In the genomic region with DNA sequence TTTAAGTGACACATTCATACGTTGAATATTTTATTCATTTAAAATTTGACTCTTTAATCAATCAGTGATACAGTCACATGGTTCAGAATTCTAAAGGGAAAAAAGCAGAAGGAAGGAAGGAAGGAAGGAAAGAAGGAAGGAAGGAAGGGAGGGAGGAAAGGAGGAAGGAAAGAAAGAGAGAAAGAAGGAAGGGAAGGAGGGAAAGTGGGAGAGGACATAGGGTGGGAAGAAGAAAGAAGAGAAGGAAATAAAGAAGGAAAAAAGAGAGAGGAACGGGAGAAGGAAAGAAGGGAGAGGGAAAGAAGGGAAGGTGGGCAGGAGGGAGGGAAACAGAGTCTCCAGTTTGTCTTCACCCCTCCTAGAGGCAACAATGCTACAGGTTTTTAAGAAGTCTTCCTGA, we compare ENCODE assay signal across 25 cellular contexts.
DNase-seq lines count a peak whose midpoint lies in the region; ATAC-seq and TF ChIP-seq lines count a peak whose summit lies in the region.
"Had no signal": no experiment of that assay in that cellular context is flagged by ENCODE, and none has a peak within 500 bp of the region (broad histone marks: within the 10 kb centered on the region; RNA-seq: fewer than 3 reads in every experiment).

No MANE protein-coding gene starts in this region.

- H3K79me2 ChIP-seq in GM23338 (replicated peaks; ENCODE audit: insufficient read depth) = no peaks in the 10 kb centered on the region

- DNase-seq in GM23338 (ENCODE audit: low spot score) = no peak
- no peak for DNase-seq in WTC11 (ENCODE audit: low spot score)
- DNase-seq in progenitor cell of endocrine pancreas (ENCODE audit: low spot score, unreplicated experiment) = no peak
- DNase-seq in NCI-H1105 (lab: John Stamatoyannopoulos, UW) = no peak
- no peak for DNase-seq in DMS114 treated with DMSO at 0.1 percent for 48 hours (lab: John Stamatoyannopoulos, UW; ENCODE audit: unreplicated experiment)
- DNase-seq in NCI-H526 (lab: John Stamatoyannopoulos, UW) = no peak
- no peak for DNase-seq in immature natural killer cell
- DNase-seq: AML-193; Caco-2; Calu3; CD4-positive, alpha-beta T cell; CD8-positive, alpha-beta T cell; DMS153; DMS53; DMS79; DND-41; EL; GDM1 had no signal

- H4K20me1 ChIP-seq in GM23338 (replicated peaks; ENCODE audit: insufficient read depth) = no peaks in the 10 kb centered on the region
- H4K20me1 ChIP-seq: BLaER1 treated with 17β-estradiol and CSF1 and Interleukin-3, amounts not matched to agents 10 nM and 100 nM had no signal

- H3K9me2 ChIP-seq in GM23338 (ENCODE audit: insufficient read depth) = no peaks in the 10 kb centered on the region

- no peaks in the 10 kb centered on the region for H3F3A ChIP-seq in GM23338 (replicated peaks; ENCODE audit: low read depth)

- H3K9me3 Mint-ChIP-seq in GM23338 = no peaks in the 10 kb centered on the region
- no peaks in the 10 kb centered on the region for H3K9me3 Mint-ChIP-seq in WTC11
- peaks cover 0 to 5% (median 0%) of the 10 kb centered on the region in 5 experiments for H3K9me3 Mint-ChIP-seq in brain
- no peaks in the 10 kb centered on the region for H3K9me3 Mint-ChIP-seq in progenitor cell of endocrine pancreas (ENCODE audit: low read depth)
- H3K9me3 Mint-ChIP-seq in immature natural killer cell = no peaks in the 10 kb centered on the region
- H3K9me3 Mint-ChIP-seq: CD4-positive, alpha-beta T cell; CD8-positive, alpha-beta T cell had no signal

- H3K27ac Mint-ChIP-seq in GM23338 (no peak overlapping the region), WTC11 (0 out of 2 replicates have a peak overlapping the region, but pooled peaks have one; percentile 51), brain (peak overlapping the region in 3 of 5 experiments; percentile 89 to 95 (median 95)), progenitor cell of endocrine pancreas (peak overlapping the region; percentile 76), immature natural killer cell (no peak overlapping the region)
- H3K27ac Mint-ChIP-seq: B cell; CD4-positive, alpha-beta T cell; CD8-positive, alpha-beta T cell had no signal

- TF ChIP-seq CTCF in GM23338 (conservative IDR thresholded peaks at IDR 0.05; ENCODE audit: low read depth in 2 of 2) = no peak
- no peak for TF ChIP-seq CTCF in WTC11 (IDR thresholded peaks at IDR 0.05)
- no peak for TF ChIP-seq CTCF in brain (conservative IDR thresholded peaks at IDR 0.05)
- no peak for TF ChIP-seq CTCF in progenitor cell of endocrine pancreas (IDR thresholded peaks at IDR 0.05; ENCODE audit: unreplicated experiment)

- CTCF ChIA-PET in WTC11 (lab: Charles Lee) = no interaction called here

- H2AFZ ChIP-seq in GM23338 = peak overlapping the region; percentile 12; the same call in 1 of the 2 replicates

- H3K4me1 ChIP-seq in GM23338 (ENCODE audit: insufficient read depth) = peaks cover 25% of the 10 kb centered on the region
- H3K4me1 ChIP-seq: Caco-2 had no signal

- no peak overlapping the region for H3K4me3 ChIP-seq in GM23338
- H3K4me3 ChIP-seq: A549; BLaER1 treated with 17β-estradiol and CSF1 and Interleukin-3, amounts not matched to agents 10 nM and 100 nM; GM12878 had no signal

- POLR2A ChIA-PET in WTC11 (lab: Charles Lee) = no interaction called here

- no peak for ATAC-seq in GM23338
- ATAC-seq in WTC11 = no peak
- ATAC-seq: A549; CD8-positive, alpha-beta T cell; GM12878 had no signal

- H3K27ac ChIP-seq in GM23338 (ENCODE audit: low read depth) = no peak overlapping the region
- H3K27ac ChIP-seq: 22Rv1; BLaER1 treated with 17β-estradiol and CSF1 and Interleukin-3, amounts not matched to agents 10 nM and 100 nM; C4-2B had no signal

- H3K4me2 ChIP-seq in GM23338 = peak overlapping the region; percentile 13; the same call in 1 of the 2 replicates
- H3K4me2 ChIP-seq: A549 had no signal

- H3K27me3 Mint-ChIP-seq in GM23338 (ENCODE audit: insufficient read depth, low read depth, poor library complexity) (peaks cover 8% of the 10 kb centered on the region), WTC11 (ENCODE audit: low read depth) (peaks cover 3% of the 10 kb centered on the region; the same call in 1 of the 2 replicates), brain (peaks cover 35% of the 10 kb centered on the region), progenitor cell of endocrine pancreas (peaks cover 33% of the 10 kb centered on the region), immature natural killer cell (ENCODE audit: low read depth in 3 of 3) (peaks cover 2 to 10% (median 5%) of the 10 kb centered on the region in 3 donors)

- H3K36me3 ChIP-seq in GM23338 (ENCODE audit: insufficient read depth) = no peaks in the 10 kb centered on the region
- H3K36me3 ChIP-seq: BLaER1 treated with 17β-estradiol and CSF1 and Interleukin-3, amounts not matched to agents 10 nM and 100 nM had no signal

- no peaks in the 10 kb centered on the region for H3K27me3 ChIP-seq in GM23338 (ENCODE audit: insufficient read depth)
- H3K27me3 ChIP-seq: BLaER1 treated with 17β-estradiol and CSF1 and Interleukin-3, amounts not matched to agents 10 nM and 100 nM had no signal

- H3K36me3 Mint-ChIP-seq in GM23338 (ENCODE audit: low read depth) (no peaks in the 10 kb centered on the region), WTC11 (no peaks in the 10 kb centered on the region), brain (no peaks in the 10 kb centered on the region), progenitor cell of endocrine pancreas (ENCODE audit: insufficient read depth) (no peaks in the 10 kb centered on the region), immature natural killer cell (no peaks in the 10 kb centered on the region)
- H3K36me3 Mint-ChIP-seq: CD8-positive, alpha-beta T cell had no signal

- peaks cover 32% of the 10 kb centered on the region for H3K4me1 Mint-ChIP-seq in GM23338
- peaks cover 34% of the 10 kb centered on the region for H3K4me1 Mint-ChIP-seq in WTC11
- peaks cover 65% of the 10 kb centered on the region for H3K4me1 Mint-ChIP-seq in brain
- H3K4me1 Mint-ChIP-seq in progenitor cell of endocrine pancreas (ENCODE audit: low read depth) = peaks cover 31% of the 10 kb centered on the region
- H3K4me1 Mint-ChIP-seq in immature natural killer cell = no peaks in the 10 kb centered on the region
- H3K4me1 Mint-ChIP-seq: B cell had no signal

- no peak overlapping the region for H3K4me3 Mint-ChIP-seq in GM23338
- H3K4me3 Mint-ChIP-seq in WTC11 = no peak overlapping the region
- H3K4me3 Mint-ChIP-seq in brain = peak overlapping the region in 1 of 5 experiments; percentile 78
- no peak overlapping the region for H3K4me3 Mint-ChIP-seq in progenitor cell of endocrine pancreas (ENCODE audit: low read depth)
- H3K4me3 Mint-ChIP-seq in immature natural killer cell = no peak overlapping the region
- H3K4me3 Mint-ChIP-seq: B cell; CD4-positive, alpha-beta T cell; CD8-positive, alpha-beta T cell had no signal

TF ChIP-seq in GM23338, 12 proteins besides CTCF, POLR2A, EP300 and RAD21 (continues in another document):
- TF ChIP-seq POLR2AphosphoS5 (IDR thresholded peaks at IDR 0.05; ENCODE audit: low read depth) = no peak
- TF ChIP-seq ZNF331 (CRISPR knock-in tag; IDR thresholded peaks at IDR 0.05; ENCODE audit: low read depth) = no peak

TF ChIP-seq in WTC11, 78 proteins besides CTCF, POLR2A, EP300 and RAD21:
- TF ChIP-seq, protein P1, sequence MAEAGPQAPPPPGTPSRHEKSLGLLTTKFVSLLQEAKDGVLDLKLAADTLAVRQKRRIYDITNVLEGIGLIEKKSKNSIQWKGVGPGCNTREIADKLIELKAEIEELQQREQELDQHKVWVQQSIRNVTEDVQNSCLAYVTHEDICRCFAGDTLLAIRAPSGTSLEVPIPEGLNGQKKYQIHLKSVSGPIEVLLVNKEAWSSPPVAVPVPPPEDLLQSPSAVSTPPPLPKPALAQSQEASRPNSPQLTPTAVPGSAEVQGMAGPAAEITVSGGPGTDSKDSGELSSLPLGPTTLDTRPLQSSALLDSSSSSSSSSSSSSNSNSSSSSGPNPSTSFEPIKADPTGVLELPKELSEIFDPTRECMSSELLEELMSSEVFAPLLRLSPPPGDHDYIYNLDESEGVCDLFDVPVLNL (CRISPR knock-in tag; IDR thresholded peaks at IDR 0.05; ENCODE audit: borderline replicate concordance, low read depth) = no peak
- TF ChIP-seq NR2C2 (CRISPR knock-in tag; IDR thresholded peaks at IDR 0.05) (no peak), SOX15 (CRISPR knock-in tag; IDR thresholded peaks at IDR 0.05) (no peak), GABPB1 (CRISPR knock-in tag; IDR thresholded peaks at IDR 0.05) (no peak), TP53 (CRISPR knock-in tag; IDR thresholded peaks at IDR 0.05) (no peak), ESRRA (CRISPR knock-in tag; IDR thresholded peaks at IDR 0.05; ENCODE audit: borderline replicate concordance) (no peak), GRHL2 (CRISPR knock-in tag; IDR thresholded peaks at IDR 0.05; ENCODE audit: insufficient replicate concordance, severe bottlenecking) (no peak), MXD4 (CRISPR knock-in tag; IDR thresholded peaks at IDR 0.05; ENCODE audit: borderline replicate concordance) (no peak)
- TF ChIP-seq, protein P2, sequence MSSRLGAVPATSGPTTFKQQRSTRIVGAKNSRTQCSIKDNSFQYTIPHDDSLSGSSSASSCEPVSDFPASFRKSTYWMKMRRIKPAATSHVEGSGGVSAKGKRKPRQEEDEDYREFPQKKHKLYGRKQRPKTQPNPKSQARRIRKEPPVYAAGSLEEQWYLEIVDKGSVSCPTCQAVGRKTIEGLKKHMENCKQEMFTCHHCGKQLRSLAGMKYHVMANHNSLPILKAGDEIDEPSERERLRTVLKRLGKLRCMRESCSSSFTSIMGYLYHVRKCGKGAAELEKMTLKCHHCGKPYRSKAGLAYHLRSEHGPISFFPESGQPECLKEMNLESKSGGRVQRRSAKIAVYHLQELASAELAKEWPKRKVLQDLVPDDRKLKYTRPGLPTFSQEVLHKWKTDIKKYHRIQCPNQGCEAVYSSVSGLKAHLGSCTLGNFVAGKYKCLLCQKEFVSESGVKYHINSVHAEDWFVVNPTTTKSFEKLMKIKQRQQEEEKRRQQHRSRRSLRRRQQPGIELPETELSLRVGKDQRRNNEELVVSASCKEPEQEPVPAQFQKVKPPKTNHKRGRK (CRISPR knock-in tag; IDR thresholded peaks at IDR 0.05; ENCODE audit: borderline replicate concordance) = 0 out of 2 replicates have a peak, but pooled peaks have one; percentile 59

Comparison
In these comparisons a context has a peak if more than half of its experiments do, and no peak if none do; other contexts are left out.
1. H3K27ac Mint-ChIP-seq: peak in WTC11 (single experiment), brain (3 of 5) and progenitor cell of endocrine pancreas (single experiment); none in GM23338 (single experiment) and immature natural killer cell (0 of 6).